Comparison of ENCODE assay signal across 2 cellular contexts in the genomic region with DNA sequence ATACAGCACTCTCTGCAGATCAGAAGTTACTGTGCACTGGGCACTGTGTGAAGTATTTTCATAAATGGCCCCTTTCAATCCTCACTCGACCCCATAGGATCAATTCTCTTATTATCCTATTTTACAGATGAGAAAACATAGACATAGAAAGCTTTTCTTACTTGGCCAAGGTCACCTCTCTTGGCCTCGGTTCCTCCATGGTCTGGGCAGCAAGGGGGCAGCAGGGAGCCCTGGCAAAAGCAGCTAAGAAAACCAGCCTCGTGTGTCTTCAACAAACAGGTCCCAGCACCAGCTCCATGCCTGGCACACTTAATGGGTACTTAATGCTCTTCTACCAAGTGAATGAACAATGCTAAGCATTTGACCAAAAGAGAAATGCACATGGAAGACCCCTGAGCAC.
TF ChIP-seq lines count a peak whose summit lies in the region.

No MANE protein-coding gene starts in this region.

TF ChIP-seq in GM23338, 12 proteins besides CTCF, POLR2A, EP300 and RAD21:
- no peak for TF ChIP-seq ETS1 (IDR thresholded peaks at IDR 0.05)
- no peak for TF ChIP-seq EZH2phosphoT487 (IDR thresholded peaks at IDR 0.05; ENCODE audit: unreplicated experiment)
- no peak for TF ChIP-seq CREB1 (CRISPR knock-in tag; IDR thresholded peaks at IDR 0.05; ENCODE audit: low read depth)
- TF ChIP-seq ZNF114 (CRISPR knock-in tag; IDR thresholded peaks at IDR 0.05): no peak
- TF ChIP-seq EZH2 (IDR thresholded peaks at IDR 0.05; ENCODE audit: low read depth, unreplicated experiment): no peak
- TF ChIP-seq, protein P1, sequence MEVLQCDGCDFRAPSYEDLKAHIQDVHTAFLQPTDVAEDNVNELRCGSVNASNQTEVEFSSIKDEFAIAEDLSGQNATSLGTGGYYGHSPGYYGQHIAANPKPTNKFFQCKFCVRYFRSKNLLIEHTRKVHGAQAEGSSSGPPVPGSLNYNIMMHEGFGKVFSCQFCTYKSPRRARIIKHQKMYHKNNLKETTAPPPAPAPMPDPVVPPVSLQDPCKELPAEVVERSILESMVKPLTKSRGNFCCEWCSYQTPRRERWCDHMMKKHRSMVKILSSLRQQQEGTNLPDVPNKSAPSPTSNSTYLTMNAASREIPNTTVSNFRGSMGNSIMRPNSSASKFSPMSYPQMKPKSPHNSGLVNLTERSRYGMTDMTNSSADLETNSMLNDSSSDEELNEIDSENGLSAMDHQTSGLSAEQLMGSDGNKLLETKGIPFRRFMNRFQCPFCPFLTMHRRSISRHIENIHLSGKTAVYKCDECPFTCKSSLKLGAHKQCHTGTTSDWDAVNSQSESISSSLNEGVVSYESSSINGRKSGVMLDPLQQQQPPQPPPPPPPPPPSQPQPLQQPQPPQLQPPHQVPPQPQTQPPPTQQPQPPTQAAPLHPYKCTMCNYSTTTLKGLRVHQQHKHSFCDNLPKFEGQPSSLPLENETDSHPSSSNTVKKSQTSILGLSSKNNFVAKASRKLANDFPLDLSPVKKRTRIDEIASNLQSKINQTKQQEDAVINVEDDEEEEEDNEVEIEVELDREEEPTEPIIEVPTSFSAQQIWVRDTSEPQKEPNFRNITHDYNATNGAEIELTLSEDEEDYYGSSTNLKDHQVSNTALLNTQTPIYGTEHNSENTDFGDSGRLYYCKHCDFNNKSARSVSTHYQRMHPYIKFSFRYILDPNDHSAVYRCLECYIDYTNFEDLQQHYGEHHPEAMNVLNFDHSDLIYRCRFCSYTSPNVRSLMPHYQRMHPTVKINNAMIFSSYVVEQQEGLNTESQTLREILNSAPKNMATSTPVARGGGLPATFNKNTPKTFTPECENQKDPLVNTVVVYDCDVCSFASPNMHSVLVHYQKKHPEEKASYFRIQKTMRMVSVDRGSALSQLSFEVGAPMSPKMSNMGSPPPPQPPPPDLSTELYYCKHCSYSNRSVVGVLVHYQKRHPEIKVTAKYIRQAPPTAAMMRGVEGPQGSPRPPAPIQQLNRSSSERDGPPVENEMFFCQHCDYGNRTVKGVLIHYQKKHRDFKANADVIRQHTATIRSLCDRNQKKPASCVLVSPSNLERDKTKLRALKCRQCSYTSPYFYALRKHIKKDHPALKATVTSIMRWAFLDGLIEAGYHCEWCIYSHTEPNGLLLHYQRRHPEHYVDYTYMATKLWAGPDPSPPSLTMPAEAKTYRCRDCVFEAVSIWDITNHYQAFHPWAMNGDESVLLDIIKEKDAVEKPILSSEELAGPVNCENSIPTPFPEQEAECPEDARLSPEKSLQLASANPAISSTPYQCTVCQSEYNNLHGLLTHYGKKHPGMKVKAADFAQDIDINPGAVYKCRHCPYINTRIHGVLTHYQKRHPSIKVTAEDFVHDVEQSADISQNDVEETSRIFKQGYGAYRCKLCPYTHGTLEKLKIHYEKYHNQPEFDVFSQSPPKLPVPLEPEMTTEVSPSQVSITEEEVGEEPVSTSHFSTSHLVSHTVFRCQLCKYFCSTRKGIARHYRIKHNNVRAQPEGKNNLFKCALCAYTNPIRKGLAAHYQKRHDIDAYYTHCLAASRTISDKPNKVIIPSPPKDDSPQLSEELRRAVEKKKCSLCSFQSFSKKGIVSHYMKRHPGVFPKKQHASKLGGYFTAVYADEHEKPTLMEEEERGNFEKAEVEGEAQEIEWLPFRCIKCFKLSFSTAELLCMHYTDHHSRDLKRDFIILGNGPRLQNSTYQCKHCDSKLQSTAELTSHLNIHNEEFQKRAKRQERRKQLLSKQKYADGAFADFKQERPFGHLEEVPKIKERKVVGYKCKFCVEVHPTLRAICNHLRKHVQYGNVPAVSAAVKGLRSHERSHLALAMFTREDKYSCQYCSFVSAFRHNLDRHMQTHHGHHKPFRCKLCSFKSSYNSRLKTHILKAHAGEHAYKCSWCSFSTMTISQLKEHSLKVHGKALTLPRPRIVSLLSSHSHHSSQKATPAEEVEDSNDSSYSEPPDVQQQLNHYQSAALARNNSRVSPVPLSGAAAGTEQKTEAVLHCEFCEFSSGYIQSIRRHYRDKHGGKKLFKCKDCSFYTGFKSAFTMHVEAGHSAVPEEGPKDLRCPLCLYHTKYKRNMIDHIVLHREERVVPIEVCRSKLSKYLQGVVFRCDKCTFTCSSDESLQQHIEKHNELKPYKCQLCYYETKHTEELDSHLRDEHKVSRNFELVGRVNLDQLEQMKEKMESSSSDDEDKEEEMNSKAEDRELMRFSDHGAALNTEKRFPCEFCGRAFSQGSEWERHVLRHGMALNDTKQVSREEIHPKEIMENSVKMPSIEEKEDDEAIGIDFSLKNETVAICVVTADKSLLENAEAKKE (CRISPR knock-in tag; IDR thresholded peaks at IDR 0.05): no peak

TF ChIP-seq in WTC11, 78 proteins besides CTCF, POLR2A, EP300 and RAD21 (continued from another document):
- TF ChIP-seq, protein P2, sequence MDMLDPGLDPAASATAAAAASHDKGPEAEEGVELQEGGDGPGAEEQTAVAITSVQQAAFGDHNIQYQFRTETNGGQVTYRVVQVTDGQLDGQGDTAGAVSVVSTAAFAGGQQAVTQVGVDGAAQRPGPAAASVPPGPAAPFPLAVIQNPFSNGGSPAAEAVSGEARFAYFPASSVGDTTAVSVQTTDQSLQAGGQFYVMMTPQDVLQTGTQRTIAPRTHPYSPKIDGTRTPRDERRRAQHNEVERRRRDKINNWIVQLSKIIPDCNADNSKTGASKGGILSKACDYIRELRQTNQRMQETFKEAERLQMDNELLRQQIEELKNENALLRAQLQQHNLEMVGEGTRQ (CRISPR knock-in tag; IDR thresholded peaks at IDR 0.05): no peak
- TF ChIP-seq ZNF416 (CRISPR knock-in tag; IDR thresholded peaks at IDR 0.05) (no peak), TCF7 (CRISPR knock-in tag; IDR thresholded peaks at IDR 0.05; ENCODE audit: low read depth) (no peak), ZNF423 (CRISPR knock-in tag; IDR thresholded peaks at IDR 0.05) (no peak), NR1H2 (CRISPR knock-in tag; IDR thresholded peaks at IDR 0.05) (no peak), ZSCAN18 (CRISPR knock-in tag; IDR thresholded peaks at IDR 0.05) (no peak)
- TF ChIP-seq, protein P3, sequence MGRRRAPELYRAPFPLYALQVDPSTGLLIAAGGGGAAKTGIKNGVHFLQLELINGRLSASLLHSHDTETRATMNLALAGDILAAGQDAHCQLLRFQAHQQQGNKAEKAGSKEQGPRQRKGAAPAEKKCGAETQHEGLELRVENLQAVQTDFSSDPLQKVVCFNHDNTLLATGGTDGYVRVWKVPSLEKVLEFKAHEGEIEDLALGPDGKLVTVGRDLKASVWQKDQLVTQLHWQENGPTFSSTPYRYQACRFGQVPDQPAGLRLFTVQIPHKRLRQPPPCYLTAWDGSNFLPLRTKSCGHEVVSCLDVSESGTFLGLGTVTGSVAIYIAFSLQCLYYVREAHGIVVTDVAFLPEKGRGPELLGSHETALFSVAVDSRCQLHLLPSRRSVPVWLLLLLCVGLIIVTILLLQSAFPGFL (CRISPR knock-in tag; IDR thresholded peaks at IDR 0.05; ENCODE audit: borderline replicate concordance): no peak
- TF ChIP-seq, protein P4, sequence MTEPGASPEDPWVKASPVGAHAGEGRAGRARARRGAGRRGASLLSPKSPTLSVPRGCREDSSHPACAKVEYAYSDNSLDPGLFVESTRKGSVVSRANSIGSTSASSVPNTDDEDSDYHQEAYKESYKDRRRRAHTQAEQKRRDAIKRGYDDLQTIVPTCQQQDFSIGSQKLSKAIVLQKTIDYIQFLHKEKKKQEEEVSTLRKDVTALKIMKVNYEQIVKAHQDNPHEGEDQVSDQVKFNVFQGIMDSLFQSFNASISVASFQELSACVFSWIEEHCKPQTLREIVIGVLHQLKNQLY (CRISPR knock-in tag; IDR thresholded peaks at IDR 0.05): no peak
